12 cellular contexts compared by ENCODE assay signal in the genomic region with DNA sequence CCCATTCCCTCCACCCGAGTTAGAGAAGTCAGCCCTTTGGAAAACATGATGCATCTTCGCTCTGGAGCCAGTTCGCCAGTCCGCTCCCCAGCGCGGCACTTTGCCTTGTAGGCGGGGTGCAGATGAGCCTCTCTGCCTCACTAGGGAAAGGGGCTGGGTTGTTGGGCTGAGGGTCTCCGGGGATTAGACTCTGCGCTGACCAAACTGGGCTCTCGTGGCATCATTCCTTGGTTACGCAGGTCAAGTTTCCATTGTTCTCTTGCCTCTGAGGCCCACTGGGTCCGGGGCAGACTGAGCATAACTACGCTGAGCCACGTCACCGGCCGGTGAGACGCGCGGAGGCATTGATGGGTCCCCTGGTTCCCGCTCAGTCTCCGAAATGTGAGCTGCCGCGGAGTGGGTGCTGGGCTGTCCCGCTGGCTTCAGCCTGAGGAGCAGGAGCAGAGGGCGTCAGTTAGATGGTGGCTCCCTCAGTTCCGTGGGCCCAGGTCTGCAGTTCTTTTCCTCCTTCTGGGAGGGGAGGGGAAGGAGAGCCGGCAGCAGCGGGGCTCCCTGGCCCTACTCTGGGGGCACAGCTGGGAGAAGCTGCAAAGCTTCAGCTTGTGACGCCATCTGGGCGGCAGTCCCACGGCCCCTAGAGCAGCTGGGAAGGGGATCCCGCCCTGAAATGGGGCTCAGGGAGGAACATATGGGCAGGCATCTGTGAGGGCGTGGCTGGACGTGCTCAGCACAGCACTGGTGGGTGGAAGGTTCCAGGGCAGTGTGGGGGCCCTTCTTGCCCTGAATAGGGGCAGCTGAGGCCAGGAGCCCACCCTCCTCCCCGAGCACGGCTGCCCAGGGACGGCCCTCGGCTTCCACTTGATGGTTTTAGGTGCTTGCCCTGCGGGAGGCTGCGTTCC.
DNase-seq lines count a peak whose midpoint lies in the region; ATAC-seq and TF ChIP-seq lines count a peak whose summit lies in the region.
"Had no signal": no experiment of that assay in that cellular context is flagged by ENCODE, and none has a peak within 500 bp of the region (broad histone marks: within the 10 kb centered on the region; RNA-seq: fewer than 3 reads in every experiment).

No MANE protein-coding gene starts in this region.

- in situ Hi-C loops in GM23248 (cut with MboI): no loop called here

- H3K9me3 ChIP-seq in GM23248 (ENCODE audit: low read depth): no peaks in the 10 kb centered on the region
- H3K9me3 ChIP-seq in lower lobe of right lung: no peaks in the 10 kb centered on the region
- H3K9me3 ChIP-seq in skeletal muscle satellite cell (replicated peaks; ENCODE audit: low read length): no peaks in the 10 kb centered on the region

- H3K4me2 ChIP-seq in GM23248 (ENCODE audit: unreplicated experiment) (peak overlapping the region; percentile 64), skeletal muscle satellite cell (ENCODE audit: low read length) (peak overlapping the region; percentile 47)

- H2AFZ ChIP-seq in GM23248: peak overlapping the region; percentile 47

- H3K9me2 ChIP-seq in GM23248 (ENCODE audit: insufficient read depth): no peaks in the 10 kb centered on the region

- no peak for TF ChIP-seq CTCF in cardiac fibroblast (IDR thresholded peaks at IDR 0.05; ENCODE audit: low read depth, low read length)
- no peak for TF ChIP-seq CTCF in lower lobe of right lung (IDR thresholded peaks at IDR 0.05)

- ATAC-seq in lower lobe of right lung (peak; percentile 5 to 8), HG02852 (IDR thresholded peaks at IDR 0.05; ENCODE audit: unreplicated experiment) (no peak)
- ATAC-seq: activated T-cell treated with anti-CD3 and anti-CD28 coated beads, Interleukin-2, amount 50 U/mL, for 72 hours; natural killer cell treated with Interleukin-12 subunit alpha and Interleukin-12 subunit beta and Interleukin-15 and Interleukin-18, amount 100 ng/mL, for 72 hours had no signal

- H4K20me1 ChIP-seq in GM23248 (ENCODE audit: insufficient read depth): no peaks in the 10 kb centered on the region

- peak; percentile 90 for DNase-seq in GM23248
- DNase-seq in cardiac fibroblast (ENCODE audit: low read depth in 2 of 2): peak; percentile 65 to 79
- DNase-seq in lower lobe of right lung: no peak
- DNase-seq in mucosa of gallbladder (ENCODE audit: low spot score): no peak
- DNase-seq in globus pallidus (ENCODE audit: low spot score): no peak
- DNase-seq in DMS53 (lab: John Stamatoyannopoulos, UW): no peak
- DNase-seq: activated T-cell treated with anti-CD3 and anti-CD28 coated beads, Interleukin-2, amount 50 U/mL, for 72 hours; NCI-H1105 had no signal

- H3K27me3 ChIP-seq in GM23248 (replicated peaks; ENCODE audit: insufficient read depth) (no peaks in the 10 kb centered on the region), lower lobe of right lung (ENCODE audit: low read depth) (no peaks in the 10 kb centered on the region), skeletal muscle satellite cell (ENCODE audit: control insufficient read depth, insufficient read depth, low read length) (no peaks in the 10 kb centered on the region)

- H3K4me1 ChIP-seq in GM23248 (ENCODE audit: insufficient read depth) (peaks cover 37% of the 10 kb centered on the region), lower lobe of right lung (peaks cover 40% of the 10 kb centered on the region), skeletal muscle satellite cell (ENCODE audit: control insufficient read depth, insufficient read depth, low read length) (peaks cover 58% of the 10 kb centered on the region)

- H3K27ac ChIP-seq in GM23248: peak overlapping the region; percentile 64
- H3K27ac ChIP-seq in lower lobe of right lung: peak overlapping the region; percentile 39
- H3K27ac ChIP-seq: C4-2B had no signal

- no peaks in the 10 kb centered on the region for H3K79me2 ChIP-seq in GM23248 (ENCODE audit: insufficient read depth)

- 23 to 29% methylated on average over 40 of the region's 40 CpGs for WGBS in GM23248 (ENCODE audit: low coverage in 1 of 2, low lambda C conversion rate in 2 of 2, missing lambda C conversion rate in 2 of 2), 2 experiments

- H3K9ac ChIP-seq in GM23248: peak overlapping the region; percentile 72
- peak overlapping the region; percentile 66 for H3K9ac ChIP-seq in skeletal muscle satellite cell (ENCODE audit: low read depth, low read length)

- intact Hi-C loops in lower lobe of right lung (cut with DNase I): no loop called here

- peaks cover 18% of the 10 kb centered on the region; the same call in 1 of the 2 replicates for H3F3A ChIP-seq in GM23248 (ENCODE audit: insufficient read depth)

- H3K36me3 ChIP-seq in GM23248 (ENCODE audit: low read depth) (peaks cover 3% of the 10 kb centered on the region; the same call in 1 of the 2 replicates), lower lobe of right lung (peaks cover 74% of the 10 kb centered on the region), skeletal muscle satellite cell (ENCODE audit: insufficient read depth, low read length) (no peaks in the 10 kb centered on the region)

- H3K4me3 ChIP-seq in GM23248 (peak overlapping the region; percentile 22), cardiac fibroblast (replicated peaks in 1 of 2; ENCODE audit: low read depth in 2 of 2, low read length in 2 of 2) (no peak overlapping the region), lower lobe of right lung (no peak overlapping the region), skeletal muscle satellite cell (ENCODE audit: low read length) (peak overlapping the region; percentile 25)

Comparison
In these comparisons a context has a peak if more than half of its experiments do, and no peak if none do; other contexts are left out.
1. DNase-seq: peak in GM23248 (single experiment) and cardiac fibroblast (2 of 2); none in lower lobe of right lung (single experiment), mucosa of gallbladder (single experiment), globus pallidus (single experiment) and DMS53 (single experiment).
2. H3K4me3 ChIP-seq: peak in GM23248 (single experiment) and skeletal muscle satellite cell (single experiment); none in cardiac fibroblast (0 of 2) and lower lobe of right lung (single experiment).